ENCODE assay signal across 9 cellular contexts in genomic region chr16:47713225-47713595, GRCh38.
DNase-seq lines count a peak whose midpoint lies in the region; ATAC-seq and TF ChIP-seq lines count a peak whose summit lies in the region.
"Had no signal": no experiment of that assay in that cellular context is flagged by ENCODE, and none has a peak within 500 bp of the region (broad histone marks: within the 10 kb centered on the region; RNA-seq: fewer than 3 reads in every experiment).

No MANE protein-coding gene starts in this region.

- no peaks in the 10 kb centered on the region for H3K9me2 ChIP-seq in GM23248 (ENCODE audit: insufficient read depth)

- in situ Hi-C loops in GM23248 (cut with MboI) = no loop called here

- H3K79me2 ChIP-seq in GM23248 (ENCODE audit: insufficient read depth) = no peaks in the 10 kb centered on the region

- H3K9ac ChIP-seq in GM23248 = no peak overlapping the region

- H3K27ac ChIP-seq in GM23248 (no peak overlapping the region), RWPE2 (ENCODE audit: poor library complexity, severe bottlenecking) (peak overlapping the region; percentile 86)

- no peaks in the 10 kb centered on the region for H3K36me3 ChIP-seq in GM06990 (ENCODE audit: control insufficient read depth, insufficient read depth, low read length)
- H3K36me3 ChIP-seq in GM23248 (ENCODE audit: low read depth) = no peaks in the 10 kb centered on the region
- no peaks in the 10 kb centered on the region for H3K36me3 ChIP-seq in RWPE2 (ENCODE audit: low read depth)
- H3K36me3 ChIP-seq in H7 (replicated peaks; ENCODE audit: control insufficient read depth, insufficient read depth, low read length) = no peaks in the 10 kb centered on the region

- H3K4me2 ChIP-seq in GM23248 (ENCODE audit: unreplicated experiment) = no peak overlapping the region

- 12 to 19% methylated on average over 6 of the region's 6 CpGs for WGBS in GM23248 (ENCODE audit: low coverage in 1 of 2, low lambda C conversion rate in 2 of 2, missing lambda C conversion rate in 2 of 2), 2 experiments

- peaks cover 8% of the 10 kb centered on the region for H3F3A ChIP-seq in GM23248 (ENCODE audit: insufficient read depth)

- DNase-seq in GM06990 (ENCODE audit: extremely low read depth, insufficient read length) = peak; percentile 6
- DNase-seq in GM23248 = peak; percentile 67
- DNase-seq in RWPE2 (ENCODE audit: low spot score) = no peak
- DNase-seq in hepatic stellate cell (ENCODE audit: low spot score) = peak; percentile 44
- DNase-seq in NCI-H1417 treated with DMSO at 0.1 percent for 48 hours (lab: John Stamatoyannopoulos, UW) = no peak
- DNase-seq in NK-92 treated with Interleukin-12 subunit alpha and Interleukin-12 subunit beta, amount 100 ng/mL, for 24 hours (lab: John Stamatoyannopoulos, UW) = no peak
- no peak for DNase-seq in cerebellar nuclear complex (lab: John Stamatoyannopoulos, UW)
- DNase-seq in H7 = no peak

- H3K27me3 ChIP-seq in GM06990 (replicated peaks; ENCODE audit: control insufficient read depth, insufficient read depth, low read length) = no peaks in the 10 kb centered on the region
- no peaks in the 10 kb centered on the region for H3K27me3 ChIP-seq in GM23248 (replicated peaks; ENCODE audit: insufficient read depth)
- H3K27me3 ChIP-seq in RWPE2 (ENCODE audit: insufficient read depth, poor library complexity, severe bottlenecking) = no peaks in the 10 kb centered on the region
- H3K27me3 ChIP-seq in H7 (ENCODE audit: control insufficient read depth, insufficient read depth, low read length) = no peaks in the 10 kb centered on the region

- H3K4me1 ChIP-seq in GM23248 (ENCODE audit: insufficient read depth) (peaks cover 12% of the 10 kb centered on the region; the same call in 1 of the 2 replicates), RWPE2 (ENCODE audit: insufficient read depth, poor library complexity, severe bottlenecking) (peaks cover 23% of the 10 kb centered on the region)

- H3K4me3 ChIP-seq in GM06990 (replicated peaks; ENCODE audit: low read depth, low read length) (no peak overlapping the region), GM23248 (no peak overlapping the region), RWPE2 (ENCODE audit: severe bottlenecking) (no peak overlapping the region), H7 (ENCODE audit: insufficient read depth, low read depth, low read length) (no peak overlapping the region)
- H3K4me3 ChIP-seq: lung had no signal

- no peak for TF ChIP-seq CTCF in GM06990 (IDR thresholded peaks at IDR 0.05; ENCODE audit: insufficient read depth, low read length, poor library complexity, severe bottlenecking)
- no peak for TF ChIP-seq CTCF in RWPE2 (IDR thresholded peaks at IDR 0.05; ENCODE audit: poor library complexity, severe bottlenecking)

- peak; percentile 93 for ATAC-seq in RWPE2 (ENCODE audit: low read depth)

- peak overlapping the region; percentile 23; the same call in 1 of the 2 replicates for H2AFZ ChIP-seq in GM23248

- H3K9me3 ChIP-seq in GM23248 (ENCODE audit: low read depth) (no peaks in the 10 kb centered on the region), RWPE2 (ENCODE audit: severe bottlenecking) (no peaks in the 10 kb centered on the region)

- H4K20me1 ChIP-seq in GM23248 (ENCODE audit: insufficient read depth) = no peaks in the 10 kb centered on the region

Comparison
In these comparisons a context has a peak if more than half of its experiments do, and no peak if none do; other contexts are left out.
1. DNase-seq: peak in GM06990 (single experiment), GM23248 (single experiment) and hepatic stellate cell (single experiment); none in RWPE2 (single experiment), NCI-H1417 treated with DMSO at 0.1 percent for 48 hours (single experiment), NK-92 treated with Interleukin-12 subunit alpha and Interleukin-12 subunit beta, amount 100 ng/mL, for 24 hours (single experiment), cerebellar nuclear complex (0 of 2) and H7 (single experiment).